Comparison of ENCODE assay signal across 9 cellular contexts in genomic region chr3:43994594-43995077, GRCh38.
A peak's percentile ranks its signal among the peaks of the same experiment; 100 is the strongest.
DNase-seq lines count a peak whose midpoint lies in the region; ATAC-seq, FAIRE-seq and TF ChIP-seq lines count a peak whose summit lies in the region.
"Had no signal": no experiment of that assay in that cellular context is flagged by ENCODE, and none has a peak within 500 bp of the region (broad histone marks: within the 10 kb centered on the region; RNA-seq: fewer than 3 reads in every experiment).

No MANE protein-coding gene starts in this region.

- CTCF ChIA-PET in mammary epithelial cell (lab: Charles Lee; ENCODE audit: low non-redundant PET) = no interaction called here

- intact Hi-C loops in mammary epithelial cell (cut with micrococcal nuclease) (loop anchor here (10.0 kb wide), 3 partner anchors 120 to 470 kb away; no protein-coding TSS in a partner anchor), tibial artery (cut with DNase I; ENCODE audit: low total_unique reads) (loop anchor here (10.0 kb wide), 1 partner anchor 210 kb away; no protein-coding TSS in a partner anchor)

- dilution Hi-C loops in mammary epithelial cell (cut with HindIII; ENCODE audit: low sequenced_read_pairs) = loop anchor here (5.0 kb wide), 1 partner anchor 88 kb away; no protein-coding TSS in a partner anchor

- H3K9ac ChIP-seq in Karpas-422 (ENCODE audit: low read length) (peak overlapping the region; percentile 56), mammary epithelial cell (ENCODE audit: insufficient read depth, low read length) (no peak overlapping the region)

- no peak for ATAC-seq in HG03439 (IDR thresholded peaks at IDR 0.05; ENCODE audit: unreplicated experiment)

- no peaks in the 10 kb centered on the region for H3K9me2 ChIP-seq in Karpas-422 (replicated peaks; ENCODE audit: insufficient read depth, low read length)

- TF ChIP-seq CTCF in GM06990 (IDR thresholded peaks at IDR 0.05; ENCODE audit: insufficient read depth, low read length, poor library complexity, severe bottlenecking) (no peak), mammary epithelial cell (conservative IDR thresholded peaks at IDR 0.05 in 1 of 2, IDR thresholded peaks at IDR 0.05 in 1 of 2; ENCODE audit: extremely low read depth in 1 of 2, insufficient read depth in 1 of 2, low read depth in 1 of 2, low read length in 2 of 2) (no peak), tibial artery (IDR thresholded peaks at IDR 0.05) (no peak), D721Med (IDR thresholded peaks at IDR 0.05; ENCODE audit: insufficient read depth, missing control alignments) (no peak)

- H3K9me3 ChIP-seq in Karpas-422 (ENCODE audit: low read length) (no peaks in the 10 kb centered on the region), mammary epithelial cell (replicated peaks; ENCODE audit: insufficient read depth, low read length) (no peaks in the 10 kb centered on the region), neuron (ENCODE audit: low read length) (no peaks in the 10 kb centered on the region), tibial artery (peaks cover 0 to 14% (median 6%) of the 10 kb centered on the region in 3 donors)

- in situ Hi-C loops in mammary epithelial cell (cut with MboI; ENCODE audit: low sequenced_read_pairs in 2 of 2) = no loop called here

- DNase-seq in GM06990 (ENCODE audit: extremely low read depth, insufficient read length) (no peak), Karpas-422 (peak; percentile 59), mammary epithelial cell (no peak), tibial artery (no peak), NCI-H2081 treated with DMSO at 0.1 percent for 48 hours (lab: John Stamatoyannopoulos, UW) (no peak), D721Med (ENCODE audit: insufficient read length, low spot score) (no peak)
- DNase-seq: NCI-H1436 treated with DMSO at 0.1 percent for 48 hours had no signal

- BruUV-seq in mammary epithelial cell (replicated peaks; lab: Mats Ljungman, UMichigan) = no TSS peak

- H3K4me2 ChIP-seq in Karpas-422 (ENCODE audit: low read depth, low read length, poor library complexity, severe bottlenecking) (peak overlapping the region; percentile 83), mammary epithelial cell (ENCODE audit: insufficient read depth, low read depth, low read length) (peak overlapping the region; percentile 94)

- H3K4me3 ChIP-seq in GM06990 (replicated peaks; ENCODE audit: low read depth, low read length) = peak overlapping the region; percentile 47
- peak overlapping the region; percentile 76 for H3K4me3 ChIP-seq in Karpas-422 (ENCODE audit: low read length)
- H3K4me3 ChIP-seq in mammary epithelial cell (replicated peaks in 1 of 3; ENCODE audit: insufficient read depth in 1 of 3, low read depth in 2 of 3, low read length in 3 of 3) = peak overlapping the region; percentile 49 to 57 (median 51)
- peak overlapping the region; percentile 28 for H3K4me3 ChIP-seq in neuron (ENCODE audit: low read length)
- peak overlapping the region in 1 of 2 donors; percentile 38 for H3K4me3 ChIP-seq in tibial artery

- H3K79me2 ChIP-seq in Karpas-422 (ENCODE audit: low read length) = no peaks in the 10 kb centered on the region
- peaks cover 5% of the 10 kb centered on the region for H3K79me2 ChIP-seq in mammary epithelial cell (ENCODE audit: insufficient read depth, low read length)

- peak overlapping the region; percentile 93 for H2AFZ ChIP-seq in Karpas-422 (ENCODE audit: low read length)
- peak overlapping the region; percentile 92 for H2AFZ ChIP-seq in mammary epithelial cell (ENCODE audit: low read depth, low read length)
- H2AFZ ChIP-seq in neuron (ENCODE audit: low read depth, low read length) = peak overlapping the region; percentile 65

- H3K27me3 ChIP-seq in GM06990 (replicated peaks; ENCODE audit: control insufficient read depth, insufficient read depth, low read length) = peaks cover 4% of the 10 kb centered on the region
- H3K27me3 ChIP-seq in Karpas-422 (ENCODE audit: low read length) = peaks cover 3% of the 10 kb centered on the region; the same call in 1 of the 2 replicates
- no peaks in the 10 kb centered on the region for H3K27me3 ChIP-seq in mammary epithelial cell (ENCODE audit: insufficient read depth, low read length)
- peaks cover 64% of the 10 kb centered on the region for H3K27me3 ChIP-seq in neuron (ENCODE audit: insufficient read depth, low read length)
- peaks cover 3 to 86% of the 10 kb centered on the region in 2 donors for H3K27me3 ChIP-seq in tibial artery

- peaks cover 51% of the 10 kb centered on the region for H3K4me1 ChIP-seq in Karpas-422 (ENCODE audit: low read length)
- H3K4me1 ChIP-seq in mammary epithelial cell (ENCODE audit: insufficient read depth, low read length) = peaks cover 31% of the 10 kb centered on the region
- peaks cover 17% of the 10 kb centered on the region for H3K4me1 ChIP-seq in neuron (ENCODE audit: insufficient read depth, low read length)
- peaks cover 0 to 51% (median 48%) of the 10 kb centered on the region in 4 donors for H3K4me1 ChIP-seq in tibial artery

- H4K20me1 ChIP-seq in Karpas-422 (ENCODE audit: insufficient read depth, low read depth, low read length) (no peaks in the 10 kb centered on the region), mammary epithelial cell (ENCODE audit: insufficient read depth, low read length) (no peaks in the 10 kb centered on the region)

- H3K27ac ChIP-seq in Karpas-422 (ENCODE audit: low read length) (no peak overlapping the region), mammary epithelial cell (ENCODE audit: insufficient read depth, low read depth, low read length) (no peak overlapping the region), tibial artery (no peak overlapping the region)

- FAIRE-seq in D721Med (lab: Jason Lieb, UNC) = no peak

- H3K36me3 ChIP-seq in GM06990 (ENCODE audit: control insufficient read depth, insufficient read depth, low read length) (no peaks in the 10 kb centered on the region), Karpas-422 (ENCODE audit: insufficient read depth, low read length) (no peaks in the 10 kb centered on the region), mammary epithelial cell (ENCODE audit: insufficient read depth, low read length) (no peaks in the 10 kb centered on the region), neuron (ENCODE audit: insufficient read depth, low read length) (no peaks in the 10 kb centered on the region), tibial artery (no peaks in the 10 kb centered on the region)

- 33% methylated on average over 10 of the region's 25 CpGs for WGBS in mammary epithelial cell (ENCODE audit: low coverage, missing lambda C conversion rate)
